Comparison of ENCODE assay signal across 9 cellular contexts in the genomic region with DNA sequence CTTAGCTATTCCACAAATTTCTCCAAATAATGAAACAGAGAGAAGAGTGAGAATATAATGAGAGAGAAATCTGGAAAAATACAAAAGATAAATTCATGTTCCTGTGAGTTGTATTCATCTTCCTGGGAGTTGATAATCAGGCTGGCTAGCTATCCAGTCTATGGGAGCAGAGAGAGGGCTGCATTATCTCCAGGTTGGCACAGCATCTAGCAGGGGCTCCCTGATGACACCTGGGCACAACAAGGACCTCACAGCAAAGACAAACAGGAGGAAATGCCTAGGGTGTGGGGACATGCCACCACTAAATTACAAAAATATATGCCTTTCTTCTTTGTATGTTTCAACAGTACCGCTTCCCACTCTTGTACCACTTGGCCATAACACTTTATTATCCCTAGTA. TPM values are rescaled to one million over a fixed set of nuclear protein-coding genes. Genes with fewer than 3 reads are reported as not detected.
DNase-seq lines count a peak whose midpoint lies in the region; ATAC-seq and TF ChIP-seq lines count a peak whose summit lies in the region.
"Had no signal": no experiment of that assay in that cellular context is flagged by ENCODE, and none has a peak within 500 bp of the region (broad histone marks: within the 10 kb centered on the region; RNA-seq: fewer than 3 reads in every experiment).

No MANE protein-coding gene starts in this region.

- ATAC-seq in activated CD8-positive, alpha-beta T cell treated with anti-CD3 and anti-CD28 coated beads for 36 hours = no peak
- ATAC-seq in stimulated activated memory B cell treated with anti-CD40 and anti-IgM and Interleukin-4, amounts not matched to agents 10 μg/mL and 1 μg/mL and 100 μg/mL, for 72 hours = no peak
- ATAC-seq in HG03521 (IDR thresholded peaks at IDR 0.05; ENCODE audit: unreplicated experiment) (no peak), GM18519 (IDR thresholded peaks at IDR 0.05; ENCODE audit: low FRiP score, unreplicated experiment) (no peak), HG03280 (IDR thresholded peaks at IDR 0.05; ENCODE audit: unreplicated experiment) (no peak)

- no peaks in the 10 kb centered on the region for H3K36me3 ChIP-seq in iPS-18a (ENCODE audit: control insufficient read depth, low read depth, low read length)

- no peak for TF ChIP-seq CTCF in activated CD8-positive, alpha-beta T cell treated with anti-CD3 and anti-CD28 coated beads for 36 hours (IDR thresholded peaks at IDR 0.05)

- H3K9me3 ChIP-seq in iPS-18a (ENCODE audit: control insufficient read depth, low read depth, low read length) = no peaks in the 10 kb centered on the region

- H3K4me3 ChIP-seq in iPS-18a (ENCODE audit: low read length) = peak overlapping the region; percentile 96

- DNase-seq in T-helper 1 cell = no peak
- DNase-seq in activated CD8-positive, alpha-beta T cell treated with anti-CD3 and anti-CD28 coated beads for 36 hours = no peak
- DNase-seq: 8988T had no signal

- no peak overlapping the region for H3K9ac ChIP-seq in iPS-18a (ENCODE audit: low read length)

- peak overlapping the region; percentile 87 for H3K27ac Mint-ChIP-seq in T-helper 1 cell treated with Interleukin-12 subunit alpha and Interleukin-12 subunit beta and Interleukin-4 antibody, amounts not matched to agents 30 μg/mL and 1 μg/mL, for 36 hours
- H3K27ac Mint-ChIP-seq in activated CD8-positive, alpha-beta T cell treated with anti-CD3 and anti-CD28 coated beads for 36 hours = peak overlapping the region; percentile 85
- peak overlapping the region; percentile 91 for H3K27ac Mint-ChIP-seq in stimulated activated memory B cell treated with anti-CD40 and anti-IgM and Interleukin-4, amounts not matched to agents 10 μg/mL and 1 μg/mL and 100 μg/mL, for 72 hours

- H3K4me1 Mint-ChIP-seq in T-helper 1 cell treated with Interleukin-12 subunit alpha and Interleukin-12 subunit beta and Interleukin-4 antibody, amounts not matched to agents 30 μg/mL and 1 μg/mL, for 36 hours (ENCODE audit: low read depth) = peaks cover 56% of the 10 kb centered on the region
- H3K4me1 Mint-ChIP-seq in activated CD8-positive, alpha-beta T cell treated with anti-CD3 and anti-CD28 coated beads for 36 hours (ENCODE audit: low read depth) = peaks cover 58% of the 10 kb centered on the region
- peaks cover 72% of the 10 kb centered on the region for H3K4me1 Mint-ChIP-seq in stimulated activated memory B cell treated with anti-CD40 and anti-IgM and Interleukin-4, amounts not matched to agents 10 μg/mL and 1 μg/mL and 100 μg/mL, for 72 hours

- POLR2A ChIA-PET in activated CD8-positive, alpha-beta T cell treated with anti-CD3 and anti-CD28 coated beads for 36 hours (lab: Charles Lee) = interaction anchor here (1.0 to 4.5 kb wide), 5 partner anchors 10 to 146 kb away, joined by 3 to 44 read pairs (median 4); no protein-coding TSS in a partner anchor

- H3K4me1 ChIP-seq in iPS-18a (ENCODE audit: control insufficient read depth, low read depth, low read length) = peaks cover 19% of the 10 kb centered on the region

- peaks cover 19% of the 10 kb centered on the region for H3K36me3 Mint-ChIP-seq in T-helper 1 cell treated with Interleukin-12 subunit alpha and Interleukin-12 subunit beta and Interleukin-4 antibody, amounts not matched to agents 30 μg/mL and 1 μg/mL, for 36 hours (ENCODE audit: low read depth)
- H3K36me3 Mint-ChIP-seq in activated CD8-positive, alpha-beta T cell treated with anti-CD3 and anti-CD28 coated beads for 36 hours (ENCODE audit: low read depth) = peaks cover 12% of the 10 kb centered on the region
- H3K36me3 Mint-ChIP-seq in stimulated activated memory B cell treated with anti-CD40 and anti-IgM and Interleukin-4, amounts not matched to agents 10 μg/mL and 1 μg/mL and 100 μg/mL, for 72 hours = peaks cover 28% of the 10 kb centered on the region

- CTCF ChIA-PET in activated CD8-positive, alpha-beta T cell treated with anti-CD3 and anti-CD28 coated beads for 36 hours (lab: Charles Lee) = interaction anchor here (1.1 to 1.7 kb wide), 2 partner anchors 33 to 196 kb away, joined by 3 to 7 read pairs; partner anchors contain the start of gene MAPKBP1

- H3K27ac ChIP-seq in iPS-18a (ENCODE audit: low read length) = no peak overlapping the region

- no peaks in the 10 kb centered on the region for H3K27me3 ChIP-seq in iPS-18a (ENCODE audit: control insufficient read depth, insufficient read depth, low read length)

- H3K9me3 Mint-ChIP-seq in T-helper 1 cell treated with Interleukin-12 subunit alpha and Interleukin-12 subunit beta and Interleukin-4 antibody, amounts not matched to agents 30 μg/mL and 1 μg/mL, for 36 hours = no peaks in the 10 kb centered on the region
- no peaks in the 10 kb centered on the region for H3K9me3 Mint-ChIP-seq in activated CD8-positive, alpha-beta T cell treated with anti-CD3 and anti-CD28 coated beads for 36 hours
- H3K9me3 Mint-ChIP-seq in stimulated activated memory B cell treated with anti-CD40 and anti-IgM and Interleukin-4, amounts not matched to agents 10 μg/mL and 1 μg/mL and 100 μg/mL, for 72 hours = no peaks in the 10 kb centered on the region

- peaks cover 5% of the 10 kb centered on the region for H3K27me3 Mint-ChIP-seq in T-helper 1 cell treated with Interleukin-12 subunit alpha and Interleukin-12 subunit beta and Interleukin-4 antibody, amounts not matched to agents 30 μg/mL and 1 μg/mL, for 36 hours (ENCODE audit: low read depth)
- H3K27me3 Mint-ChIP-seq in activated CD8-positive, alpha-beta T cell treated with anti-CD3 and anti-CD28 coated beads for 36 hours = peaks cover 9% of the 10 kb centered on the region
- H3K27me3 Mint-ChIP-seq in stimulated activated memory B cell treated with anti-CD40 and anti-IgM and Interleukin-4, amounts not matched to agents 10 μg/mL and 1 μg/mL and 100 μg/mL, for 72 hours = peaks cover 19% of the 10 kb centered on the region

- intact Hi-C loops in activated CD8-positive, alpha-beta T cell treated with anti-CD3 and anti-CD28 coated beads for 36 hours (cut with micrococcal nuclease) = loop anchor here (2.0 kb wide), 1 partner anchor 34 kb away; no protein-coding TSS in a partner anchor

- H3K4me3 Mint-ChIP-seq in T-helper 1 cell treated with Interleukin-12 subunit alpha and Interleukin-12 subunit beta and Interleukin-4 antibody, amounts not matched to agents 30 μg/mL and 1 μg/mL, for 36 hours = peak overlapping the region; percentile 88
- peak overlapping the region; percentile 86 for H3K4me3 Mint-ChIP-seq in activated CD8-positive, alpha-beta T cell treated with anti-CD3 and anti-CD28 coated beads for 36 hours
- peak overlapping the region; percentile 89 for H3K4me3 Mint-ChIP-seq in stimulated activated memory B cell treated with anti-CD40 and anti-IgM and Interleukin-4, amounts not matched to agents 10 μg/mL and 1 μg/mL and 100 μg/mL, for 72 hours

RNA-seq across cellular contexts. Expression of gene EHD4, which starts 1.9 kb away (rescaled TPM):
- total RNA-seq in activated CD8-positive, alpha-beta T cell treated with anti-CD3 and anti-CD28 coated beads for 36 hours = 10 to 100 TPM; 22.3 to 22.6 TPM

RNA-seq across cellular contexts. Expression of gene PLA2G4E, which starts 50.4 kb away (rescaled TPM):
- total RNA-seq in activated CD8-positive, alpha-beta T cell treated with anti-CD3 and anti-CD28 coated beads for 36 hours = not detected
